In genomic region chr14:81452766-81453165, GRCh38 we compare ENCODE assay signal across 1 cellular context.
TF ChIP-seq lines count a peak whose summit lies in the region.

No MANE protein-coding gene starts in this region.

TF ChIP-seq in GM12878, 131 proteins besides CTCF, POLR2A, EP300 and RAD21 (continued from another document):
- no peak for TF ChIP-seq RELB (IDR thresholded peaks at IDR 0.05; ENCODE audit: low read depth)
- TF ChIP-seq SKIL (IDR thresholded peaks at IDR 0.05; ENCODE audit: low read depth, poor library complexity, severe bottlenecking): no peak
- no peak for TF ChIP-seq FOXM1 (IDR thresholded peaks at IDR 0.05; ENCODE audit: low read depth, low read length)
- TF ChIP-seq HDGF (IDR thresholded peaks at IDR 0.05): no peak
- TF ChIP-seq DPF2 (IDR thresholded peaks at IDR 0.05): no peak
- TF ChIP-seq RB1 (IDR thresholded peaks at IDR 0.05; ENCODE audit: borderline replicate concordance): no peak
- TF ChIP-seq PAX8 (IDR thresholded peaks at IDR 0.05): no peak
- no peak for TF ChIP-seq EZH2 (IDR thresholded peaks at IDR 0.05; ENCODE audit: borderline replicate concordance, control insufficient read depth, low read depth, low read length)
- TF ChIP-seq NRF1 (conservative IDR thresholded peaks at IDR 0.05; ENCODE audit: low read depth, low read length): no peak
- TF ChIP-seq CBX5 (IDR thresholded peaks at IDR 0.05; ENCODE audit: low read depth): no peak
- TF ChIP-seq TBL1XR1 (IDR thresholded peaks at IDR 0.05; ENCODE audit: low read depth, low read length): no peak
